17 cellular contexts compared by ENCODE assay signal in the genomic region with DNA sequence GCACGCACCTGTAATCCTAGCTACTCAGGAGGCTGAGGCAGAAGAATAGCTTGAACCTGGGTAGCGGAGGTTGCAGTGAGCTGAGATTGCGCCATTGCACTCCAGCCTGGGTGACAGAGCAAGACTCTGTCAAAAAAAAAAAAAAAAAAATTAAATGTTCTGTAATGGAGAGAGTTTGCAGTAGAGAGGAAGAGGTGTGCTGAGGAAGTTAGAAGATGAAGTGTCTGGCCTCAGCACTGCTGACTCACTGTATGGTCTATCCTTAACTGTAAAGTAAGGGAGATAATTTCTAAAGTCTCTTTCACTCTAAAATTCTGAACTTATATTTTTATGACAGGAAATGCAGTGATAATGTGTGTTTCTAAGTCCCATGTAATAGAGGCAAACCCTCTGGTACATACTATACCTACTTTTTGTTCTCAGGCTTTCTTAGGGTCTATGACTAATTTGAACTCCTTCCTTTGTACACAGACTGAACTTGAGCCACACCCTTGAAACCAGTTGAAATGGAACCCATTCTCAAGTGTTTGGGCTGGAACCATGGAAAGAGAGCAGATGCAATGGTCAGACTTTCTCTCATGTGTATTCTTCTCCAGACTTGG.
A peak's percentile ranks its signal among the peaks of the same experiment; 100 is the strongest.
DNase-seq lines count a peak whose midpoint lies in the region; TF ChIP-seq lines count a peak whose summit lies in the region.
"Had no signal": no experiment of that assay in that cellular context is flagged by ENCODE, and none has a peak within 500 bp of the region (broad histone marks: within the 10 kb centered on the region; RNA-seq: fewer than 3 reads in every experiment).

No MANE protein-coding gene starts in this region.

- no peaks in the 10 kb centered on the region for H4K20me1 ChIP-seq in smooth muscle cell (ENCODE audit: low read depth)

- no peak overlapping the region for H3K4me3 ChIP-seq in smooth muscle cell
- no peak overlapping the region for H3K4me3 ChIP-seq in vagina
- H3K4me3 ChIP-seq: heart right ventricle, SJCRH30, tibial nerve had no signal

- intact Hi-C loops in vagina (cut with DNase I): no loop called here

- H3K36me3 ChIP-seq in smooth muscle cell (ENCODE audit: low read depth) (no peaks in the 10 kb centered on the region), vagina (no peaks in the 10 kb centered on the region)
- H3K36me3 ChIP-seq: heart right ventricle, SJCRH30, tibial nerve had no signal

- peak overlapping the region; percentile 48 for H3K27ac ChIP-seq in epithelial cell of prostate
- peak overlapping the region; percentile 93 for H3K27ac ChIP-seq in smooth muscle cell (ENCODE audit: low read depth)
- H3K27ac ChIP-seq in vagina: no peak overlapping the region
- H3K27ac ChIP-seq: heart right ventricle, SJCRH30, tibial nerve had no signal

- no peak overlapping the region for H2AFZ ChIP-seq in smooth muscle cell (ENCODE audit: low read depth)

- no peaks in the 10 kb centered on the region for H3K79me2 ChIP-seq in smooth muscle cell (ENCODE audit: low read depth)

- no peak overlapping the region for H3K9ac ChIP-seq in smooth muscle cell (ENCODE audit: low read depth)

- H3K9me3 ChIP-seq in smooth muscle cell (replicated peaks; ENCODE audit: low read depth): no peaks in the 10 kb centered on the region
- no peaks in the 10 kb centered on the region for H3K9me3 ChIP-seq in vagina
- H3K9me3 ChIP-seq: heart right ventricle, SJCRH30, tibial nerve had no signal

- no peaks in the 10 kb centered on the region for H3K27me3 ChIP-seq in smooth muscle cell (ENCODE audit: low read depth)
- no peaks in the 10 kb centered on the region for H3K27me3 ChIP-seq in vagina
- H3K27me3 ChIP-seq: heart right ventricle, SJCRH30, tibial nerve had no signal

- TF ChIP-seq POLR2A in vagina (IDR thresholded peaks at IDR 0.05): no peak

- WGBS in smooth muscle cell (ENCODE audit: low lambda C conversion rate): 63% methylated on average over 3 of the region's 3 CpGs

- peaks cover 22% of the 10 kb centered on the region for H3F3A ChIP-seq in smooth muscle cell (ENCODE audit: low read depth)

- TF ChIP-seq CTCF in smooth muscle cell (IDR thresholded peaks at IDR 0.05; ENCODE audit: borderline replicate concordance, insufficient read depth, poor library complexity, severe bottlenecking) (no peak), vagina (IDR thresholded peaks at IDR 0.05) (no peak)

- no peak overlapping the region for H3K4me2 ChIP-seq in smooth muscle cell

- H3K4me1 ChIP-seq in smooth muscle cell (ENCODE audit: low read depth) (peaks cover 11% of the 10 kb centered on the region), vagina (no peaks in the 10 kb centered on the region)
- H3K4me1 ChIP-seq: SJCRH30 had no signal

- DNase-seq in M059J (ENCODE audit: low read depth): peak; percentile 13
- DNase-seq in RPMI7951 (ENCODE audit: low read depth): peak; percentile 23
- DNase-seq in epithelial cell of prostate (ENCODE audit: low read depth, low spot score): no peak
- DNase-seq in smooth muscle cell (lab: John Stamatoyannopoulos, UW; ENCODE audit: unreplicated experiment): no peak
- no peak for DNase-seq in GOT3 (lab: John Stamatoyannopoulos, UW)
- DNase-seq in vagina (ENCODE audit: extremely low spot score in 2 of 2): no peak
- no peak for DNase-seq in HK-2 (ENCODE audit: unreplicated experiment)
- DNase-seq: activated CD4-positive, alpha-beta T cell treated with anti-CD3 and anti-CD28 coated beads, Interleukin-2, amount 10 ng/mL, durations not matched to agents 7 days and 5 days; activated naive CD4-positive, alpha-beta T cell treated with anti-CD3 and anti-CD28 coated beads for 36 hours; HCEC 1CT; heart right ventricle; islet precursor cell; mesendoderm; NCI-H187 treated with DMSO at 0.1 percent for 48 hours; SJCRH30; T1000 had no signal

Comparison
In these comparisons a context has a peak if more than half of its experiments do, and no peak if none do; other contexts are left out.
1. DNase-seq: peak in M059J (single experiment) and RPMI7951 (single experiment); none in epithelial cell of prostate (single experiment), smooth muscle cell (single experiment), GOT3 (single experiment), vagina (0 of 2) and HK-2 (single experiment).